In the genomic region with DNA sequence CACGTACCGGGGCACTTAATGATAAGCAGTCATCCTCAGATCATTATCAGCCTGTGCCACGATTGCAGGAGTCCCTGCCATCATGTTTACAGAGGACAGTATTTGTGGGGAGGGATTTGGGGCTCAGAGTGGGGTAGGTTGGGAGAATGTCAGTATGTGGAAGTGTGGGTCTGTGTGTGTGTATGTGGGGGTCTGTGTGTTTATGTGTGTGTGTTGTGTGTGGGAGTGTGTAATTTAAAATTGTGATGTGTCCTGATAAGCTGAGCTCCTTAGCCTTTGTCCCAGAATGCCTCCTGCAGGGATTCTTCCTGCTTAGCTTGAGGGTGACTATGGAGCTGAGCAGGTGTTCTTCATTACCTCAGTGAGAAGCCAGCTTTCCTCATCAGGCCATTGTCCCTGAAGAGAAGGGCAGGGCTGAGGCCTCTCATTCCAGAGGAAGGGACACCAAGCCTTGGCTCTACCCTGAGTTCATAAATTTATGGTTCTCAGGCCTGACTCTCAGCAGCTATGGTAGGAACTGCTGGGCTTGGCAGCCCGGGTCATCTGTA, we compare ENCODE assay signal across 13 cellular contexts.
"Had no signal": no experiment of that assay in that cellular context is flagged by ENCODE, and none has a peak within 500 bp of the region (broad histone marks: within the 10 kb centered on the region; RNA-seq: fewer than 3 reads in every experiment).

No MANE protein-coding gene starts in this region.

- H3K4me3 ChIP-seq: left ventricle myocardium inferior, tibial nerve had no signal

- H3K27ac ChIP-seq: foreskin keratinocyte, left ventricle myocardium inferior, tibial nerve had no signal

- H3K27me3 ChIP-seq: foreskin keratinocyte, tibial nerve had no signal

- H3K9me3 ChIP-seq: left ventricle myocardium inferior, tibial nerve had no signal

- ATAC-seq: activated CD4-positive, alpha-beta T cell treated with anti-CD3 and anti-CD28 coated beads for 36 hours; foreskin keratinocyte; stimulated activated naive CD8-positive, alpha-beta T cell treated with anti-CD3 and anti-CD28 coated beads, Interleukin-15, amount 100 ng/mL, for 72 hours had no signal

- DNase-seq: activated CD4-positive, alpha-beta memory T cell treated with anti-CD3 and anti-CD28 coated beads, Interleukin-2, amount 10 ng/mL, durations not matched to agents 7 days and 5 days; activated CD4-positive, alpha-beta T cell treated with anti-CD3 and anti-CD28 coated beads for 36 hours; activated gamma-delta T cell treated with Interleukin-2 at 50 U/mL for 16 hours; activated naive CD8-positive, alpha-beta T cell treated with anti-CD3 and anti-CD28 coated beads for 36 hours; activated T-cell treated with anti-CD3 and anti-CD28 coated beads, Interleukin-2, amount 50 U/mL, for 48 hours; foreskin keratinocyte; head of caudate nucleus; left ventricle myocardium inferior; stimulated activated CD4-positive, alpha-beta T cell treated with anti-CD3 and anti-CD28 coated beads, Interleukin-15, amount 100 ng/mL, for 24 hours; stimulated activated CD4-positive, alpha-beta T cell treated with anti-CD3 and anti-CD28 coated beads, Interleukin-4, amount 100 ng/mL, for 24 hours; stimulated activated naive CD8-positive, alpha-beta T cell treated with anti-CD3 and anti-CD28 coated beads, Interleukin-15, amount 100 ng/mL, for 72 hours; T-helper 9 cell had no signal
